16 cellular contexts compared by ENCODE assay signal in genomic region chr20:5973172-5973571, GRCh38. TPM values are rescaled to one million over a fixed set of nuclear protein-coding genes. Genes with fewer than 3 reads are reported as not detected.
DNase-seq lines count a peak whose midpoint lies in the region; FAIRE-seq and TF ChIP-seq lines count a peak whose summit lies in the region.
"Had no signal": no experiment of that assay in that cellular context is flagged by ENCODE, and none has a peak within 500 bp of the region (broad histone marks: within the 10 kb centered on the region; RNA-seq: fewer than 3 reads in every experiment).

No MANE protein-coding gene starts in this region.

- no peak overlapping the region for H3K4me3 ChIP-seq in fibroblast of pulmonary artery (replicated peaks; ENCODE audit: low read depth, low read length)
- H3K4me3 ChIP-seq: BLaER1, left ventricle myocardium inferior had no signal

- peak overlapping the region; percentile 92 for H3K27ac ChIP-seq in VCaP
- H3K27ac ChIP-seq: BLaER1, left ventricle myocardium inferior had no signal

- peak overlapping the region; percentile 31 for H3K27ac Mint-ChIP-seq in osteocyte (ENCODE audit: unreplicated experiment)
- H3K27ac Mint-ChIP-seq: activated CD4-positive, alpha-beta T cell treated with anti-CD3 and anti-CD28 coated beads, Interleukin-2, amount 10 ng/mL, durations not matched to agents 7 days and 5 days; activated T-cell treated with anti-CD3 and anti-CD28 coated beads, Interleukin-2, amount 50 U/mL, for 24 hours had no signal

- peaks cover 4% of the 10 kb centered on the region for H3K4me1 Mint-ChIP-seq in osteocyte (ENCODE audit: unreplicated experiment)
- H3K4me1 Mint-ChIP-seq: activated CD4-positive, alpha-beta T cell treated with anti-CD3 and anti-CD28 coated beads, Interleukin-2, amount 10 ng/mL, durations not matched to agents 7 days and 5 days had no signal

- H3K4me3 Mint-ChIP-seq in osteocyte (ENCODE audit: unreplicated experiment): no peak overlapping the region
- H3K4me3 Mint-ChIP-seq: activated CD4-positive, alpha-beta T cell treated with anti-CD3 and anti-CD28 coated beads, Interleukin-2, amount 10 ng/mL, durations not matched to agents 7 days and 5 days; activated T-cell treated with anti-CD3 and anti-CD28 coated beads, Interleukin-2, amount 50 U/mL, for 24 hours had no signal

- DNase-seq in HCEC 1CT (peak; percentile 96), fibroblast of pulmonary artery (ENCODE audit: low read depth) (peak; percentile 38), osteocyte (ENCODE audit: extremely low spot score, unreplicated experiment) (no peak), NCI-H345 (lab: John Stamatoyannopoulos, UW) (no peak), frontal cortex (ENCODE audit: low spot score in 2 of 2) (no peak), SKM-1 treated with dmso at 0.1 percent for 144 hours (lab: John Stamatoyannopoulos, UW; ENCODE audit: unreplicated experiment) (no peak)
- DNase-seq in activated CD8-positive, alpha-beta memory T cell treated with anti-CD3 and anti-CD28 coated beads, Interleukin-2, amount 50 U/mL, for 4 hours: no peak
- DNase-seq: activated CD4-positive, alpha-beta T cell treated with anti-CD3 and anti-CD28 coated beads, Interleukin-2, amount 10 ng/mL, durations not matched to agents 7 days and 5 days; activated T-cell treated with anti-CD3 and anti-CD28 coated beads, Interleukin-2, amount 50 U/mL, for 24 hours; DMS53; left ventricle myocardium inferior; NCI-H1694; retina; stimulated activated CD4-positive, alpha-beta T cell treated with anti-CD3 and anti-CD28 coated beads, Interleukin-2, amount 100 ng/mL, for 24 hours had no signal

- H3K36me3 Mint-ChIP-seq in osteocyte (ENCODE audit: unreplicated experiment): peaks cover 2% of the 10 kb centered on the region

- no peaks in the 10 kb centered on the region for H3K9me3 Mint-ChIP-seq in osteocyte (ENCODE audit: unreplicated experiment)
- H3K9me3 Mint-ChIP-seq: activated CD4-positive, alpha-beta T cell treated with anti-CD3 and anti-CD28 coated beads, Interleukin-2, amount 10 ng/mL, durations not matched to agents 7 days and 5 days; activated T-cell treated with anti-CD3 and anti-CD28 coated beads, Interleukin-2, amount 50 U/mL, for 24 hours had no signal

- TF ChIP-seq CTCF in VCaP (conservative IDR thresholded peaks at IDR 0.05): no peak
- no peak for TF ChIP-seq CTCF in fibroblast of pulmonary artery (IDR thresholded peaks at IDR 0.05; ENCODE audit: low read length, missing control alignments)
- no peak for TF ChIP-seq CTCF in osteocyte (IDR thresholded peaks at IDR 0.05)

- no peaks in the 10 kb centered on the region for H3K27me3 Mint-ChIP-seq in osteocyte (ENCODE audit: unreplicated experiment)
- H3K27me3 Mint-ChIP-seq: activated CD4-positive, alpha-beta T cell treated with anti-CD3 and anti-CD28 coated beads, Interleukin-2, amount 10 ng/mL, durations not matched to agents 7 days and 5 days; activated T-cell treated with anti-CD3 and anti-CD28 coated beads, Interleukin-2, amount 50 U/mL, for 24 hours had no signal

- FAIRE-seq in frontal cortex (lab: Jason Lieb, UNC): no peak

RNA-seq across cellular contexts. Expression of gene MCM8, which starts 22.7 kb away (rescaled TPM):
- total RNA-seq in osteocyte (6.3 and 7.1 TPM in 2 replicates), frontal cortex (4.5 TPM)

RNA-seq across cellular contexts. Expression of gene TRMT6, which starts 22.8 kb away (rescaled TPM):
- total RNA-seq in osteocyte (11.1 and 11.4 TPM in 2 replicates), frontal cortex (7.3 TPM)

RNA-seq across cellular contexts. Expression of gene CRLS1, which starts 32.8 kb away (rescaled TPM):
- 32.5 and 40.7 TPM in 2 replicates for total RNA-seq in osteocyte
- 35.5 TPM for total RNA-seq in frontal cortex

Comparison
In these comparisons a context has a peak if more than half of its experiments do, and no peak if none do; other contexts are left out.
1. DNase-seq: peak in HCEC 1CT (single experiment) and fibroblast of pulmonary artery (single experiment); none in osteocyte (single experiment), NCI-H345 (single experiment), frontal cortex (0 of 2), SKM-1 treated with dmso at 0.1 percent for 144 hours (single experiment) and activated CD8-positive, alpha-beta memory T cell treated with anti-CD3 and anti-CD28 coated beads, Interleukin-2, amount 50 U/mL, for 4 hours (single experiment).